In the genomic region with DNA sequence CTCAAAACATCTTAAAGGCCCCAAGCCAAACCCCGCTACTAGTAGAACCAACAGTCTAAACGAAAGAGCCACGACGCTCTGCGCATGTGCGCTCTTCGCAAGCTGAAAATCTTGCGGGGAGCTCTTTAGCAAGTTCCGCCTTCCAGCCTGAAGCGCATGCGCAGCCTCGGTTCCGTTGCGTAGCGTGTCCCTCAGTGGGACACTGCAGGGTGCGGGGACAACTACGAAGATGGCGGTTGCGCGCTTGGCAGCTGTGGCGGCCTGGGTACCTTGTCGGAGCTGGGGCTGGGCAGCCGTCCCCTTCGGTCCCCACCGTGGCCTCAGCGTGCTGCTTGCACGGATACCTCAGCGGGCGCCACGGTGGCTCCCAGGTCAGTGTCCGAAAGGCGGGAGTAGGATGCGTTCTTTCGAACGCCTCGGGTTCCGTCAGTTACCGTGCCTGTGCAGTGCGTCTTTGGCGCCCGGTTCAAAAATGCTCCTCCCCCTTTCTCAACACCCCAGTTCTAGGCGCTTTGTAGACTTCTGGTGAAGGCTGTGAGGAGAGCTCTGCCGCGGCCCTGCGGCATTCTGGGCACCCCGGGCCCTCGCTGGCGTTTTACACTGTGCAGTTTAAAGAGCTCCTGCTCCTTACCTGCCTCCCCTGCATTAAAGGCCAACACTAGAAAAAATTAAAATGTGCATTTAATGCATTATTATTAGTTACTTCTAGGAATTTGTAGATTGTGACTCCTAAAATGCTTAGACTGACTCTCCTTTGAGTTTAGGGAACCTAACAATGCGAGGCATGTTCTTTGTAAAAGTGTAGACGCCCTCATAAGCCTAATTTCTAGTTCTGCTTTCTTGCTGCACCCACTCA, we compare ENCODE assay signal across 8 cellular contexts. TPM values are rescaled to one million over a fixed set of nuclear protein-coding genes. Genes with fewer than 3 reads are reported as not detected.
DNase-seq lines count a peak whose midpoint lies in the region; ATAC-seq and TF ChIP-seq lines count a peak whose summit lies in the region.

TSS of gene ABHD10 (plus strand) at position 194 of the 856 bp plus-strand sequence. CDS start at position 230, 36 bp downstream.

- in situ Hi-C loops in Caki2 (cut with HindIII; ENCODE audit: low pct_unique_long_range_greater_than_20kb, low sequenced_read_pairs), result no loop called here

- no peaks in the 10 kb centered on the region for H3K9me2 ChIP-seq in OCI-LY1 (ENCODE audit: low read depth, low read length)

- H3K4me2 ChIP-seq in OCI-LY1 (ENCODE audit: low read length), result peak within 1 kb of the TSS; percentile 83

- DNase-seq in Caki2 (ENCODE audit: low read depth) (peak; percentile 91), epidermal melanocyte (ENCODE audit: insufficient read length, low spot score) (peak; percentile 78), middle frontal gyrus (ENCODE audit: extremely low spot score, low spot score) (peak; percentile 99)
- peak; percentile 98 for DNase-seq in activated CD8-positive, alpha-beta memory T cell treated with anti-CD3 and anti-CD28 coated beads, Interleukin-2, amount 50 U/mL, for 48 hours
- DNase-seq in stimulated activated CD8-positive, alpha-beta memory T cell treated with anti-CD3 and anti-CD28 coated beads, Interleukin-2, amount 100 ng/mL, for 48 hours (ENCODE audit: low read depth in 2 of 2), result peak; percentile 92 to 97

- H3K4me1 ChIP-seq in HUES48 (ENCODE audit: control insufficient read depth, insufficient read depth, low read length), result peaks cover 6% of the 10 kb centered on the region; the same call in 1 of the 2 replicates
- H3K4me1 ChIP-seq in OCI-LY1 (ENCODE audit: insufficient read depth, low read length, severe bottlenecking), result peaks cover 31% of the 10 kb centered on the region

- H3K4me3 ChIP-seq in HUES48 (ENCODE audit: low read depth, low read length) (peak within 1 kb of the TSS; percentile 85), OCI-LY1 (ENCODE audit: low read depth, low read length, poor library complexity, severe bottlenecking) (peak within 1 kb of the TSS; percentile 94)

- no peaks in the 10 kb centered on the region for H4K20me1 ChIP-seq in OCI-LY1 (ENCODE audit: insufficient read depth, low read length)

- peaks cover 31% of the 10 kb centered on the region for H3K79me2 ChIP-seq in OCI-LY1 (ENCODE audit: insufficient read depth, low read length)

- H3K9me3 ChIP-seq in HUES48 (ENCODE audit: control insufficient read depth, insufficient read depth, low read length) (no peaks in the 10 kb centered on the region), OCI-LY1 (ENCODE audit: low read length) (no peaks in the 10 kb centered on the region)

- no peak for TF ChIP-seq CTCF in OCI-LY1 (IDR thresholded peaks at IDR 0.05; ENCODE audit: low read length)

- H3K27me3 ChIP-seq in HUES48 (ENCODE audit: control insufficient read depth, insufficient read depth, low read length) (no peaks in the 10 kb centered on the region), OCI-LY1 (ENCODE audit: insufficient read depth, low read length) (no peaks in the 10 kb centered on the region)

- H2AFZ ChIP-seq in OCI-LY1 (ENCODE audit: low read length), result peak within 1 kb of the TSS; percentile 99

- H3K9ac ChIP-seq in HUES48 (ENCODE audit: low read depth, low read length) (peak within 1 kb of the TSS; percentile 82), OCI-LY1 (ENCODE audit: low read length) (peak within 1 kb of the TSS; percentile 93)

- ATAC-seq in GM21390 (IDR thresholded peaks at IDR 0.05; ENCODE audit: unreplicated experiment), result peak; percentile 94

- H3K27ac ChIP-seq in HUES48 (ENCODE audit: low read depth, low read length) (peak within 1 kb of the TSS; percentile 36), OCI-LY1 (ENCODE audit: low read depth, low read length, poor library complexity, severe bottlenecking) (peak within 1 kb of the TSS; percentile 58)

- peaks cover 6% of the 10 kb centered on the region; the same call in 1 of the 2 replicates for H3K36me3 ChIP-seq in HUES48 (ENCODE audit: control insufficient read depth, insufficient read depth, low read length)
- peaks cover 14% of the 10 kb centered on the region for H3K36me3 ChIP-seq in OCI-LY1 (ENCODE audit: insufficient read depth, low read length)

- H3F3A ChIP-seq in OCI-LY1 (ENCODE audit: insufficient read depth, low read length), result no peaks in the 10 kb centered on the region

RNA-seq across cellular contexts. Expression of gene ABHD10, which starts in this region (rescaled TPM):
- total RNA-seq in Caki2 (2014; rRNA removed; shearing (Covaris generic); ENCODE audit: low replicate concordance), result 21.3 and 59.1 TPM in 2 replicates

Comparison
In these comparisons a context has a peak if more than half of its experiments do, and no peak if none do; other contexts are left out.
1. Peak in every context shown above with its lines: DNase-seq, ATAC-seq, H3K4me3 ChIP-seq and H3K27ac ChIP-seq.